ENCODE assay signal across 35 cellular contexts in the genomic region with DNA sequence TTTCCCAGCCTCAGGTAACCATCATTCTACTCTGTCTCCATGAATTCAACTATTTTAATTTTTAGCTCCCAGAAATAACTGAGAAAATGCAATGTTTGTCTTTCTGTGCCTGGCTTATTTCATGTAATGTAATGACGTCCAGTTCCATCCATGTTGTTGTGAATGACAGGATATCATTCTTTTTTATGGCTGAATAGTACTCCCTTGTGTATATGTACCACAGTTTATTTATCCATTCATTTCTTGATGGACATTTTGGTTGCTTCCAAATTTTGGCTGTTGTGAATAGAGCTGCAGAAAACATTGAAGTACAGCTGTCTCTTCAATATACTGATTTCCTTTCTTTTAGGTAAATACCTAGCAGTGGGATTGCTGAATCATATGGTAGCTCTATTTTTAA. TPM values are rescaled to one million over a fixed set of nuclear protein-coding genes. Genes with fewer than 3 reads are reported as not detected.
"Had no signal": no experiment of that assay in that cellular context is flagged by ENCODE, and none has a peak within 500 bp of the region (broad histone marks: within the 10 kb centered on the region; RNA-seq: fewer than 3 reads in every experiment).

No MANE protein-coding gene starts in this region.

- DNase-seq: Karpas-422, Kasumi-1, MG63, MM.1S, MV-4-11, NCI-H1048, NCI-H1092, NCI-H1092 treated with DMSO at 0.1 percent for 48 hours, NCI-H1105, NCI-H1105 treated with DMSO at 0.1 percent for 48 hours, NCI-H1417, NCI-H1417 treated with DMSO at 0.1 percent for 48 hours, NCI-H1436, NCI-H1436 treated with DMSO at 0.1 percent for 48 hours, NCI-H146, NCI-H1694, NCI-H1694 treated with DMSO at 0.1 percent for 48 hours, NCI-H187, NCI-H187 treated with DMSO at 0.1 percent for 48 hours, NCI-H2029, NCI-H2029 treated with DMSO at 0.1 percent for 48 hours, NCI-H2081, NCI-H2081 treated with DMSO at 0.1 percent for 48 hours, NCI-H2107, NCI-H2171, NCI-H2171 treated with DMSO at 0.1 percent for 48 hours, NCI-H2227 treated with DMSO at 0.1 percent for 48 hours, NCI-H226, NCI-H345, NCI-H446, NCI-H446 treated with DMSO at 0.1 percent for 48 hours, NCI-H510A, NCI-H510A treated with DMSO at 0.1 percent for 48 hours, NCI-H524 had no signal

- H3K36me3 ChIP-seq: MG63 had no signal

- H3K4me3 ChIP-seq: MG63 had no signal

RNA-seq across cellular contexts. Expression of a gene that starts 10.5 kb away (rescaled TPM):
- total RNA-seq: MCF 10A had no signal
